In the genomic region with DNA sequence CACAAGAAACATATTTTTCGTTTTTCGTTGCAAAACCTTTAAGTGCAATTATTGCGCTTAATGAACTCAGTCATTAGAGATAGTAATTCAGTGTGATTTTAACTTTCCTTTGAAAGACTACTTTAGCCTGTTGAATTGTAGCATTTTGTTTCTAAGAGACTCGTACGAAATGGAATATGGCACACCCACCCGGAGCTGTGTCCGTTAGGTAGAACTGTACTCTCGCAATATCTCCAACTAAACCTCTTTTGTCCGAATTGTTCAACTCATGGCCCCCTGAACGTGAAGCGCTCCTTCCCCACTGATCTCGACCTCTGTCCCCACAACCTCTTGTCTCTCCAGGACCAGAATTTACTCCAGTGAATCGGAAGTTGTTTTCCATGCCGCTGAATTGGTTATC, we compare ENCODE assay signal across 8 cellular contexts. TPM values are rescaled to one million over a fixed set of nuclear protein-coding genes. Genes with fewer than 3 reads are reported as not detected.
DNase-seq lines count a peak whose midpoint lies in the region; ATAC-seq and TF ChIP-seq lines count a peak whose summit lies in the region.

No MANE protein-coding gene starts in this region.

- no peaks in the 10 kb centered on the region for H3K9me2 ChIP-seq in GM23248 (ENCODE audit: insufficient read depth)

- peak overlapping the region; percentile 94 for H3K4me3 ChIP-seq in GM23248
- peak overlapping the region; percentile 73 to 82 (median 78) for H3K4me3 ChIP-seq in breast epithelium

- H3K27ac ChIP-seq in GM23248 (peak overlapping the region; percentile 98), breast epithelium (peak overlapping the region; percentile 99 to 100)

- H2AFZ ChIP-seq in GM23248, result peak overlapping the region; percentile 94

- DNase-seq in Ammon's horn (ENCODE audit: low spot score) (peak; percentile 39), GM23248 (peak; percentile 77), RPMI7951 (ENCODE audit: low read depth) (peak; percentile 21), breast epithelium (ENCODE audit: low spot score in 2 of 2) (no peak), islet precursor cell (peak; percentile 55)
- peak; percentile 8 for DNase-seq in stimulated activated CD4-positive, alpha-beta T cell treated with anti-CD3 and anti-CD28 coated beads, Interleukin-4, amount 100 ng/mL, for 24 hours
- DNase-seq in central memory CD4-positive, alpha-beta T cell, result no peak

- peaks cover 52% of the 10 kb centered on the region for H3K79me2 ChIP-seq in GM23248 (ENCODE audit: insufficient read depth)

- H3K27me3 ChIP-seq in GM23248 (replicated peaks; ENCODE audit: insufficient read depth), result no peaks in the 10 kb centered on the region
- no peaks in the 10 kb centered on the region for H3K27me3 ChIP-seq in breast epithelium

- H3K4me2 ChIP-seq in GM23248 (ENCODE audit: unreplicated experiment), result peak overlapping the region; percentile 96

- no peaks in the 10 kb centered on the region for H3K9me3 ChIP-seq in GM23248 (ENCODE audit: low read depth)
- no peaks in the 10 kb centered on the region for H3K9me3 ChIP-seq in breast epithelium

- WGBS in GM23248 (ENCODE audit: low coverage in 1 of 2, low lambda C conversion rate in 2 of 2, missing lambda C conversion rate in 2 of 2), 2 experiments, result 1% methylated on average over 14 of the region's 14 CpGs

- H3K9ac ChIP-seq in GM23248, result peak overlapping the region; percentile 98

- in situ Hi-C loops in GM23248 (cut with MboI), result no loop called here

- TF ChIP-seq CTCF in breast epithelium (IDR thresholded peaks at IDR 0.05), result no peak

- H3K36me3 ChIP-seq in GM23248 (ENCODE audit: low read depth) (no peaks in the 10 kb centered on the region), breast epithelium (no peaks in the 10 kb centered on the region)

- H3K4me1 ChIP-seq in GM23248 (ENCODE audit: insufficient read depth), result peaks cover 37% of the 10 kb centered on the region
- H3K4me1 ChIP-seq in breast epithelium, result no peaks in the 10 kb centered on the region

- peaks cover 26% of the 10 kb centered on the region for H3F3A ChIP-seq in GM23248 (ENCODE audit: insufficient read depth)

- no peaks in the 10 kb centered on the region for H4K20me1 ChIP-seq in GM23248 (ENCODE audit: insufficient read depth)

- intact Hi-C loops in breast epithelium (cut with DNase I; ENCODE audit: low total_unique reads), result no loop called here

- no peak for TF ChIP-seq POLR2A in breast epithelium (IDR thresholded peaks at IDR 0.05)

- no peak for ATAC-seq in HG03097 (IDR thresholded peaks at IDR 0.05; ENCODE audit: low FRiP score, unreplicated experiment)

RNA-seq across cellular contexts. Expression of gene PCNX4, which starts 0.8 kb away (rescaled TPM):
- total RNA-seq in GM23248 (2014; rRNA removed; shearing (Covaris generic)), result 44.3 and 95.1 TPM in 2 replicates
- 33.9 and 39.4 TPM in 2 replicates for polyA plus RNA-seq in GM23248 (2016; fragmentation: Nextera tagmentation; extraction: Ambion mirVana)
- total RNA-seq in RPMI7951 (2014; rRNA removed; shearing (Covaris generic)), result 60.2 and 60.6 TPM in 2 replicates
- total RNA-seq in breast epithelium, result 10 to 100 TPM; 32.6 to 85.9 (median 53.7) TPM

Comparison
In these comparisons a context has a peak if more than half of its experiments do, and no peak if none do; other contexts are left out.
1. DNase-seq: peak in Ammon's horn (single experiment), GM23248 (single experiment), RPMI7951 (single experiment), islet precursor cell (single experiment) and stimulated activated CD4-positive, alpha-beta T cell treated with anti-CD3 and anti-CD28 coated beads, Interleukin-4, amount 100 ng/mL, for 24 hours (single experiment); none in breast epithelium (0 of 2) and central memory CD4-positive, alpha-beta T cell (single experiment).